In genomic region chr16:27922433-27922832, GRCh38 we compare ENCODE assay signal across 19 cellular contexts.
DNase-seq lines count a peak whose midpoint lies in the region; ATAC-seq lines count a peak whose summit lies in the region.
"Had no signal": no experiment of that assay in that cellular context is flagged by ENCODE, and none has a peak within 500 bp of the region (broad histone marks: within the 10 kb centered on the region; RNA-seq: fewer than 3 reads in every experiment).

No MANE protein-coding gene starts in this region.

- no peaks in the 10 kb centered on the region for H3K9me3 ChIP-seq in HAP-1

- intact Hi-C loops in cardiac septum (cut with DNase I), result no loop called here
- intact Hi-C loops in Right ventricle myocardium inferior (cut with DNase I), result no loop called here

- no peaks in the 10 kb centered on the region for H3K27me3 ChIP-seq in HAP-1 (ENCODE audit: low read depth)

- H3K4me1 ChIP-seq in HAP-1, result no peaks in the 10 kb centered on the region

- no peak overlapping the region for H3K4me3 ChIP-seq in HAP-1

- DNase-seq in cardiac septum (ENCODE audit: low spot score) (peak; percentile 19), Right ventricle myocardium inferior (ENCODE audit: missing footprints) (no peak), NCI-H69 (lab: John Stamatoyannopoulos, UW) (peak; percentile 27), iPS-NIHi11 (ENCODE audit: low spot score) (peak; percentile 54), HAP-1 (ENCODE audit: low spot score in 2 of 2) (no peak), NCI-H1105 (lab: John Stamatoyannopoulos, UW) (no peak)
- DNase-seq: AML-193, COR-L47, GOT3, HFFc6, Kasumi-1, NCI-H1105 treated with DMSO at 0.1 percent for 48 hours, NCI-H1694 treated with DMSO at 0.1 percent for 48 hours, NCI-H2107, NCI-H2227 treated with DMSO at 0.1 percent for 48 hours, NCI-H526, SHP77 treated with DMSO at 0.1 percent for 48 hours had no signal

- no peak for ATAC-seq in Right ventricle myocardium inferior
- ATAC-seq in GM21390 (IDR thresholded peaks at IDR 0.05; ENCODE audit: unreplicated experiment), result no peak
- ATAC-seq in HG02763 (IDR thresholded peaks at IDR 0.05; ENCODE audit: unreplicated experiment), result no peak

- H3K36me3 ChIP-seq in HAP-1 (replicated peaks), result no peaks in the 10 kb centered on the region

- in situ Hi-C loops in HAP-1 (cut with MboI; ENCODE audit: low sequenced_read_pairs), result no loop called here

Comparison
In these comparisons a context has a peak if more than half of its experiments do, and no peak if none do; other contexts are left out.
1. DNase-seq: peak in cardiac septum (single experiment), NCI-H69 (single experiment) and iPS-NIHi11 (single experiment); none in Right ventricle myocardium inferior (single experiment), HAP-1 (0 of 2) and NCI-H1105 (single experiment).